In the genomic region with DNA sequence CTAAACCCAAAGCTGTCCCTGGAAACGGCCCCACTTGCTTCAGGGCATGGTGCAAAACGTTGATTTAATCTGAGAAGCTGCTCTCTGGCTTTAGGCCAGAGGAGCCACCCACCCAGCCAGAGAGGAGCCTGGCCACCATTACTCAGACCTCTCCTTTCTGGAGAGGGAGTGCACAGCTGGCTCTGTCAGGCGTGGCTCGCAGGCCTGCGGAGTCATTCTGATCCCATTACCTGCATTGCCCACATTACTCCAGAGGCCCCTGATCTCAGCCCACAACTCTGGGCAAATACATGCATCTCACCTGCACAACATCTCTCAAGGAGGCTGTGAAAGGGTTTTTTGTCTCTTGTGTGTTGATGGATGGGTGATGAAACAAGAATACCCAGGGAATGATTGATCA, we compare ENCODE assay signal across 9 cellular contexts.
A peak's percentile ranks its signal among the peaks of the same experiment; 100 is the strongest.
DNase-seq lines count a peak whose midpoint lies in the region; ATAC-seq and TF ChIP-seq lines count a peak whose summit lies in the region.
"Had no signal": no experiment of that assay in that cellular context is flagged by ENCODE, and none has a peak within 500 bp of the region (broad histone marks: within the 10 kb centered on the region; RNA-seq: fewer than 3 reads in every experiment).

No MANE protein-coding gene starts in this region.

- no peaks in the 10 kb centered on the region for H3K36me3 ChIP-seq in ascending aorta

- H3K36me3 Mint-ChIP-seq in stimulated activated memory B cell treated with anti-CD40 and anti-IgM and Interleukin-4, amounts not matched to agents 10 μg/mL and 1 μg/mL and 100 μg/mL, for 72 hours, result no peaks in the 10 kb centered on the region
- H3K36me3 Mint-ChIP-seq in T-cell, result no peaks in the 10 kb centered on the region

- peaks cover 3% of the 10 kb centered on the region for H3K9me3 Mint-ChIP-seq in stimulated activated memory B cell treated with anti-CD40 and anti-IgM and Interleukin-4, amounts not matched to agents 10 μg/mL and 1 μg/mL and 100 μg/mL, for 72 hours
- H3K9me3 Mint-ChIP-seq in T-cell, result peaks cover 0 to 5% (median 0%) of the 10 kb centered on the region in 3 donors

- CTCF ChIA-PET in T-cell (lab: Charles Lee), result no interaction called here

- H3K27me3 ChIP-seq in ascending aorta, result no peaks in the 10 kb centered on the region

- H3K4me3 ChIP-seq in ascending aorta, result no peak overlapping the region

- no peaks in the 10 kb centered on the region for H3K4me1 Mint-ChIP-seq in stimulated activated memory B cell treated with anti-CD40 and anti-IgM and Interleukin-4, amounts not matched to agents 10 μg/mL and 1 μg/mL and 100 μg/mL, for 72 hours
- no peaks in the 10 kb centered on the region for H3K4me1 Mint-ChIP-seq in T-cell

- peaks cover 6 to 11% of the 10 kb centered on the region in 2 donors for H3K4me1 ChIP-seq in ascending aorta

- H3K27ac Mint-ChIP-seq in stimulated activated memory B cell treated with anti-CD40 and anti-IgM and Interleukin-4, amounts not matched to agents 10 μg/mL and 1 μg/mL and 100 μg/mL, for 72 hours, result no peak overlapping the region
- no peak overlapping the region for H3K27ac Mint-ChIP-seq in T-cell

- no peak overlapping the region for H3K4me3 Mint-ChIP-seq in stimulated activated memory B cell treated with anti-CD40 and anti-IgM and Interleukin-4, amounts not matched to agents 10 μg/mL and 1 μg/mL and 100 μg/mL, for 72 hours
- H3K4me3 Mint-ChIP-seq in T-cell, result no peak overlapping the region

- TF ChIP-seq CTCF in ascending aorta (IDR thresholded peaks at IDR 0.05), result no peak

- ATAC-seq in GM19025 (IDR thresholded peaks at IDR 0.05; ENCODE audit: low read depth, unreplicated experiment) (peak; percentile 79), HG03159 (IDR thresholded peaks at IDR 0.05; ENCODE audit: unreplicated experiment) (peak; percentile 64), T-cell (replicated peaks in 1 of 4) (no peak)
- peak; percentile 39 for ATAC-seq in stimulated activated memory B cell treated with anti-CD40 and anti-IgM and Interleukin-4, amounts not matched to agents 10 μg/mL and 1 μg/mL and 100 μg/mL, for 72 hours

- POLR2A ChIA-PET in T-cell (lab: Charles Lee), result no interaction called here

- intact Hi-C loops in ascending aorta (cut with DNase I), result loop anchor here (2.0 to 5.0 kb wide), 3 partner anchors 144 to 368 kb away; no protein-coding TSS in a partner anchor

- H3K27me3 Mint-ChIP-seq in stimulated activated memory B cell treated with anti-CD40 and anti-IgM and Interleukin-4, amounts not matched to agents 10 μg/mL and 1 μg/mL and 100 μg/mL, for 72 hours, result no peaks in the 10 kb centered on the region
- no peaks in the 10 kb centered on the region for H3K27me3 Mint-ChIP-seq in T-cell

- no peak for DNase-seq in ascending aorta (ENCODE audit: low spot score in 2 of 2)
- DNase-seq in RPMI8226, result no peak
- DNase-seq in T-cell, result no peak
- DNase-seq in superior temporal gyrus (ENCODE audit: extremely low spot score), result no peak
- DNase-seq in NK-92 (lab: John Stamatoyannopoulos, UW; ENCODE audit: unreplicated experiment), result no peak
- DNase-seq: hippocampal formation had no signal

- H3K9me3 ChIP-seq in ascending aorta, result no peaks in the 10 kb centered on the region

- peak overlapping the region; percentile 74 to 83 for H3K27ac ChIP-seq in ascending aorta

Comparison
In these comparisons a context has a peak if more than half of its experiments do, and no peak if none do; other contexts are left out.
1. ATAC-seq: peak in GM19025 (single experiment), HG03159 (single experiment) and stimulated activated memory B cell treated with anti-CD40 and anti-IgM and Interleukin-4, amounts not matched to agents 10 μg/mL and 1 μg/mL and 100 μg/mL, for 72 hours (single experiment); none in T-cell (0 of 4).